In genomic region chr3:189947948-189948723, GRCh38 we compare ENCODE assay signal across 9 cellular contexts.
DNase-seq lines count a peak whose midpoint lies in the region; ATAC-seq and TF ChIP-seq lines count a peak whose summit lies in the region.
"Had no signal": no experiment of that assay in that cellular context is flagged by ENCODE, and none has a peak within 500 bp of the region (broad histone marks: within the 10 kb centered on the region; RNA-seq: fewer than 3 reads in every experiment).

No MANE protein-coding gene starts in this region.

- DNase-seq in cardiac muscle cell (ENCODE audit: low read depth in 1 of 2, low spot score in 1 of 2) (peak; percentile 12 to 58), left ventricle myocardium superior (no peak), NAMALWA (ENCODE audit: low spot score) (peak; percentile 70), mesothelial cell of epicardium (ENCODE audit: low spot score in 2 of 2, unreplicated experiment in 2 of 2) (no peak)
- no peak for DNase-seq in activated naive CD8-positive, alpha-beta T cell treated with anti-CD3 and anti-CD28 coated beads, Interleukin-2, amount 10 ng/mL, durations not matched to agents 7 days and 5 days
- DNase-seq: stimulated activated naive B cell treated with anti-CD40 and anti-IgM and Interleukin-4, amounts not matched to agents 10 μg/mL and 1 μg/mL and 100 μg/mL, for 72 hours had no signal

- peaks cover 3% of the 10 kb centered on the region for H3K4me1 Mint-ChIP-seq in activated naive CD8-positive, alpha-beta T cell treated with anti-CD3 and anti-CD28 coated beads, Interleukin-2, amount 10 ng/mL, durations not matched to agents 7 days and 5 days
- H3K4me1 Mint-ChIP-seq in mesothelial cell of epicardium, result peaks cover 33% of the 10 kb centered on the region
- H3K4me1 Mint-ChIP-seq: stimulated activated naive B cell treated with anti-CD40 and anti-IgM and Interleukin-4, amounts not matched to agents 10 μg/mL and 1 μg/mL and 100 μg/mL, for 72 hours had no signal

- no peaks in the 10 kb centered on the region for H3K27me3 ChIP-seq in cardiac muscle cell

- no peaks in the 10 kb centered on the region for H3K9me3 ChIP-seq in cardiac muscle cell (ENCODE audit: low read depth)

- H3K27ac ChIP-seq in cardiac muscle cell, result no peak overlapping the region

- no peaks in the 10 kb centered on the region for H3K36me3 Mint-ChIP-seq in activated naive CD8-positive, alpha-beta T cell treated with anti-CD3 and anti-CD28 coated beads, Interleukin-2, amount 10 ng/mL, durations not matched to agents 7 days and 5 days
- H3K36me3 Mint-ChIP-seq in mesothelial cell of epicardium, result no peaks in the 10 kb centered on the region
- H3K36me3 Mint-ChIP-seq: stimulated activated naive B cell treated with anti-CD40 and anti-IgM and Interleukin-4, amounts not matched to agents 10 μg/mL and 1 μg/mL and 100 μg/mL, for 72 hours had no signal

- H3K36me3 ChIP-seq in cardiac muscle cell, result no peaks in the 10 kb centered on the region

- intact Hi-C loops in left ventricle myocardium superior (cut with micrococcal nuclease), result loop anchor here (10.0 kb wide), 1 partner anchor 683 kb away; no protein-coding TSS in a partner anchor

- H3K4me3 Mint-ChIP-seq in activated naive CD8-positive, alpha-beta T cell treated with anti-CD3 and anti-CD28 coated beads, Interleukin-2, amount 10 ng/mL, durations not matched to agents 7 days and 5 days, result peak overlapping the region; percentile 1
- H3K4me3 Mint-ChIP-seq in mesothelial cell of epicardium, result no peak overlapping the region
- H3K4me3 Mint-ChIP-seq: stimulated activated naive B cell treated with anti-CD40 and anti-IgM and Interleukin-4, amounts not matched to agents 10 μg/mL and 1 μg/mL and 100 μg/mL, for 72 hours had no signal

- H3K27ac Mint-ChIP-seq in activated naive CD8-positive, alpha-beta T cell treated with anti-CD3 and anti-CD28 coated beads, Interleukin-2, amount 10 ng/mL, durations not matched to agents 7 days and 5 days, result no peak overlapping the region
- no peak overlapping the region for H3K27ac Mint-ChIP-seq in mesothelial cell of epicardium
- H3K27ac Mint-ChIP-seq: stimulated activated naive B cell treated with anti-CD40 and anti-IgM and Interleukin-4, amounts not matched to agents 10 μg/mL and 1 μg/mL and 100 μg/mL, for 72 hours had no signal

- H3K9me3 Mint-ChIP-seq in activated naive CD8-positive, alpha-beta T cell treated with anti-CD3 and anti-CD28 coated beads, Interleukin-2, amount 10 ng/mL, durations not matched to agents 7 days and 5 days, result no peaks in the 10 kb centered on the region
- H3K9me3 Mint-ChIP-seq in mesothelial cell of epicardium, result peaks cover 5% of the 10 kb centered on the region
- H3K9me3 Mint-ChIP-seq: stimulated activated naive B cell treated with anti-CD40 and anti-IgM and Interleukin-4, amounts not matched to agents 10 μg/mL and 1 μg/mL and 100 μg/mL, for 72 hours had no signal

- no peak overlapping the region for H3K4me3 ChIP-seq in cardiac muscle cell

- H3K27me3 Mint-ChIP-seq in activated naive CD8-positive, alpha-beta T cell treated with anti-CD3 and anti-CD28 coated beads, Interleukin-2, amount 10 ng/mL, durations not matched to agents 7 days and 5 days, result peaks cover 7% of the 10 kb centered on the region
- no peaks in the 10 kb centered on the region for H3K27me3 Mint-ChIP-seq in mesothelial cell of epicardium (ENCODE audit: low read depth)

- ATAC-seq in left ventricle myocardium superior (no peak), GM21367 (IDR thresholded peaks at IDR 0.05; ENCODE audit: unreplicated experiment) (no peak), HG03039 (IDR thresholded peaks at IDR 0.05; ENCODE audit: unreplicated experiment) (no peak), HG02840 (IDR thresholded peaks at IDR 0.05; ENCODE audit: low FRiP score, unreplicated experiment) (no peak)
- no peak for ATAC-seq in activated naive CD8-positive, alpha-beta T cell treated with anti-CD3 and anti-CD28 coated beads, Interleukin-2, amount 10 ng/mL, durations not matched to agents 7 days and 5 days (ENCODE audit: low read depth)

- POLR2A ChIA-PET in activated naive CD8-positive, alpha-beta T cell treated with anti-CD3 and anti-CD28 coated beads, Interleukin-2, amount 10 ng/mL, durations not matched to agents 7 days and 5 days (lab: Charles Lee), result no interaction called here

- H3K4me1 ChIP-seq in cardiac muscle cell (ENCODE audit: low read depth), result no peaks in the 10 kb centered on the region

- peak; percentile 69 for TF ChIP-seq CTCF in cardiac muscle cell (IDR thresholded peaks at IDR 0.05; ENCODE audit: low read depth, low read length)
- peak; percentile 52 for TF ChIP-seq CTCF in mesothelial cell of epicardium (IDR thresholded peaks at IDR 0.05; ENCODE audit: unreplicated experiment)

Comparison
In these comparisons a context has a peak if more than half of its experiments do, and no peak if none do; other contexts are left out.
1. DNase-seq: peak in cardiac muscle cell (2 of 2) and NAMALWA (single experiment); none in left ventricle myocardium superior (single experiment), activated naive CD8-positive, alpha-beta T cell treated with anti-CD3 and anti-CD28 coated beads, Interleukin-2, amount 10 ng/mL, durations not matched to agents 7 days and 5 days (single experiment) and mesothelial cell of epicardium (0 of 2).